In genomic region chr11:15770798-15771414, GRCh38 we compare ENCODE assay signal across 8 cellular contexts.
DNase-seq lines count a peak whose midpoint lies in the region; ATAC-seq and TF ChIP-seq lines count a peak whose summit lies in the region.

No MANE protein-coding gene starts in this region.

- peak in 52 of 56 donors; percentile 9 to 65 (median 48) for TF ChIP-seq CTCF in dorsolateral prefrontal cortex (IDR thresholded peaks at IDR 0.05 in 54 of 56, conservative IDR thresholded peaks at IDR 0.05 in 2 of 56; ENCODE audit: low read depth in 1 of 56, partially characterized antibody in 56 of 56)
- TF ChIP-seq CTCF in nephron (IDR thresholded peaks at IDR 0.05; ENCODE audit: unreplicated experiment in 3 of 3) = peak; percentile 33 to 50 (median 35)

- H3K4me1 Mint-ChIP-seq in nephron = peaks cover 35% of the 10 kb centered on the region

- peak; percentile 36 for DNase-seq in COLO829 (ENCODE audit: low spot score)
- peak; percentile 12 to 66 for DNase-seq in NCI-H526 (lab: John Stamatoyannopoulos, UW)
- peak in 2 of 10 donors; percentile 20 to 35 for DNase-seq in dorsolateral prefrontal cortex
- no peak for DNase-seq in NCI-H2107 (lab: John Stamatoyannopoulos, UW)
- DNase-seq in GF-D8 (lab: John Stamatoyannopoulos, UW) = no peak

- peaks cover 0 to 49% (median 0%) of the 10 kb centered on the region in 45 donors for H3K27me3 ChIP-seq in dorsolateral prefrontal cortex

- H3K4me3 ChIP-seq in dorsolateral prefrontal cortex = no peak overlapping the region

- H3K9me3 Mint-ChIP-seq in nephron = peaks cover 10% of the 10 kb centered on the region

- H3K27ac ChIP-seq in dorsolateral prefrontal cortex = no peak overlapping the region

- ATAC-seq in GM19023 (IDR thresholded peaks at IDR 0.05; ENCODE audit: unreplicated experiment) = peak; percentile 62
- ATAC-seq in HG03439 (IDR thresholded peaks at IDR 0.05; ENCODE audit: unreplicated experiment) = no peak

- no peak overlapping the region for H3K4me3 Mint-ChIP-seq in nephron

- H3K27me3 Mint-ChIP-seq in nephron (ENCODE audit: low read depth) = no peaks in the 10 kb centered on the region

- H3K36me3 Mint-ChIP-seq in nephron (ENCODE audit: low read depth) = no peaks in the 10 kb centered on the region

- H3K27ac Mint-ChIP-seq in nephron = no peak overlapping the region

- intact Hi-C loops in dorsolateral prefrontal cortex (cut with DNase I) = no loop called here

Comparison
In these comparisons a context has a peak if more than half of its experiments do, and no peak if none do; other contexts are left out.
1. DNase-seq: peak in COLO829 (single experiment) and NCI-H526 (2 of 2); none in NCI-H2107 (single experiment) and GF-D8 (single experiment).